ENCODE assay signal across 8 cellular contexts in genomic region chr15:64990168-64990470, GRCh38. TPM values are rescaled to one million over a fixed set of nuclear protein-coding genes. Genes with fewer than 3 reads are reported as not detected.
DNase-seq lines count a peak whose midpoint lies in the region; TF ChIP-seq lines count a peak whose summit lies in the region.

No MANE protein-coding gene starts in this region.

- peaks cover 20% of the 10 kb centered on the region for H3K4me1 ChIP-seq in ACC112 (ENCODE audit: control insufficient read depth, insufficient read depth, low read length, unreplicated experiment)
- peaks cover 36% of the 10 kb centered on the region for H3K4me1 ChIP-seq in Karpas-422 (ENCODE audit: low read length)
- H3K4me1 ChIP-seq in mucosa of stomach (ENCODE audit: control insufficient read depth, insufficient read depth, low read length): peaks cover 11% of the 10 kb centered on the region

- H4K20me1 ChIP-seq in Karpas-422 (ENCODE audit: insufficient read depth, low read depth, low read length): no peaks in the 10 kb centered on the region

- peak overlapping the region; percentile 72 for H2AFZ ChIP-seq in ACC112 (ENCODE audit: low read length, unreplicated experiment)
- H2AFZ ChIP-seq in Karpas-422 (ENCODE audit: low read length): peak overlapping the region; percentile 78; the same call in 1 of the 2 replicates

- H3K79me2 ChIP-seq in ACC112 (ENCODE audit: control insufficient read depth, insufficient read depth, low read length, unreplicated experiment) (peaks cover 27% of the 10 kb centered on the region), Karpas-422 (ENCODE audit: low read length) (peaks cover 42% of the 10 kb centered on the region)

- peak overlapping the region; percentile 99 for H3K4me2 ChIP-seq in Karpas-422 (ENCODE audit: low read depth, low read length, poor library complexity, severe bottlenecking)

- H3K4me3 ChIP-seq in ACC112 (ENCODE audit: low read depth, low read length) (peak overlapping the region; percentile 98), Karpas-422 (ENCODE audit: low read length) (peak overlapping the region; percentile 85), coronary artery (peak overlapping the region; percentile 100), mucosa of stomach (ENCODE audit: low read length) (peak overlapping the region; percentile 44)

- DNase-seq in Karpas-422 (no peak), coronary artery (ENCODE audit: low spot score) (no peak), NCI-H526 treated with DMSO at 0.1 percent for 48 hours (lab: John Stamatoyannopoulos, UW) (no peak), DMS114 treated with DMSO at 0.1 percent for 48 hours (lab: John Stamatoyannopoulos, UW; ENCODE audit: unreplicated experiment) (no peak), NCI-H187 (lab: John Stamatoyannopoulos, UW) (no peak), SK-N-DZ (ENCODE audit: low spot score) (no peak)

- no peaks in the 10 kb centered on the region for H3K9me2 ChIP-seq in Karpas-422 (replicated peaks; ENCODE audit: insufficient read depth, low read length)

- H3K27ac ChIP-seq in ACC112 (ENCODE audit: low read depth, low read length) (peak overlapping the region; percentile 66), Karpas-422 (ENCODE audit: low read length) (peak overlapping the region; percentile 73), coronary artery (peak overlapping the region; percentile 94 to 99)

- H3K36me3 ChIP-seq in ACC112 (ENCODE audit: insufficient read depth, low read length) (no peaks in the 10 kb centered on the region), Karpas-422 (ENCODE audit: insufficient read depth, low read length) (peaks cover 7% of the 10 kb centered on the region; the same call in 1 of the 2 replicates), mucosa of stomach (ENCODE audit: control insufficient read depth, insufficient read depth, low read length) (no peaks in the 10 kb centered on the region)

- H3K9ac ChIP-seq in Karpas-422 (ENCODE audit: low read length) (peak overlapping the region; percentile 96), mucosa of stomach (ENCODE audit: low read length) (peak overlapping the region; percentile 69)

- H3K9me3 ChIP-seq in Karpas-422 (ENCODE audit: low read length): no peaks in the 10 kb centered on the region
- no peaks in the 10 kb centered on the region for H3K9me3 ChIP-seq in mucosa of stomach (ENCODE audit: control insufficient read depth, low read length)

- no peaks in the 10 kb centered on the region for H3K27me3 ChIP-seq in ACC112 (ENCODE audit: insufficient read depth, low read length)
- no peaks in the 10 kb centered on the region for H3K27me3 ChIP-seq in Karpas-422 (ENCODE audit: low read length)
- H3K27me3 ChIP-seq in mucosa of stomach (ENCODE audit: control insufficient read depth, insufficient read depth, low read length): no peaks in the 10 kb centered on the region

- no peak for TF ChIP-seq CTCF in coronary artery (IDR thresholded peaks at IDR 0.05)

RNA-seq across cellular contexts. Expression of gene SPG21, which starts 0.4 kb away (rescaled TPM):
- 93.0 and 111 TPM in 2 replicates for total RNA-seq in Karpas-422 (2014; rRNA removed; shearing (Covaris generic); ENCODE audit: low replicate concordance)
- 96.9 and 99.9 TPM in 2 replicates for polyA plus RNA-seq in SK-N-DZ (2014; cell fraction: cytosol; rRNA removed)
- 58.3 and 70.5 TPM in 2 replicates for polyA plus RNA-seq in SK-N-DZ (2014; cell fraction: nucleus; rRNA removed)

RNA-seq across cellular contexts. Expression of gene MTFMT, which starts 39.3 kb away (rescaled TPM):
- 19.3 and 23.4 TPM in 2 replicates for total RNA-seq in Karpas-422 (2014; rRNA removed; shearing (Covaris generic); ENCODE audit: low replicate concordance)
- 15.7 and 22.6 TPM in 2 replicates for polyA plus RNA-seq in SK-N-DZ (2014; cell fraction: cytosol; rRNA removed)
- 11.9 and 13.0 TPM in 2 replicates for polyA plus RNA-seq in SK-N-DZ (2014; cell fraction: nucleus; rRNA removed)

RNA-seq across cellular contexts. Expression of gene SLC51B, which starts 55.1 kb away (rescaled TPM):
- total RNA-seq in Karpas-422 (2014; rRNA removed; shearing (Covaris generic); ENCODE audit: low replicate concordance): not detected in 2 replicates
- polyA plus RNA-seq in SK-N-DZ (2014; cell fraction: cytosol; rRNA removed): not detected in 2 replicates
- polyA plus RNA-seq in SK-N-DZ (2014; cell fraction: nucleus; rRNA removed): not detected in 2 replicates

Comparison
In these comparisons a context has a peak if more than half of its experiments do, and no peak if none do; other contexts are left out.
1. H3K4me3 ChIP-seq: peak in every context shown above with its lines; median percentile 100 in coronary artery; 98 in ACC112; 85 in Karpas-422; 44 in mucosa of stomach.